In genomic region chr5:270340-270739, GRCh38 we compare ENCODE assay signal across 8 cellular contexts. TPM values are rescaled to one million over a fixed set of nuclear protein-coding genes. Genes with fewer than 3 reads are reported as not detected.
DNase-seq lines count a peak whose midpoint lies in the region; ATAC-seq, FAIRE-seq and TF ChIP-seq lines count a peak whose summit lies in the region.

No MANE protein-coding gene starts in this region.

- H2AK5ac ChIP-seq in neuronal stem cell (ENCODE audit: low read depth, low read length), result no peak overlapping the region

- no CpG with 5 or more reads among the region's 17 CpGs for WGBS in neuronal stem cell (ENCODE audit: extremely low coverage in 2 of 2, insufficient read length in 2 of 2, insufficient replicate concordance in 1 of 2), 2 donors

- TF ChIP-seq CTCF in CD8-positive, alpha-beta T cell (IDR thresholded peaks at IDR 0.05), result no peak
- TF ChIP-seq CTCF in Loucy (conservative IDR thresholded peaks at IDR 0.05; ENCODE audit: low read length), result no peak
- TF ChIP-seq CTCF in colonic mucosa (IDR thresholded peaks at IDR 0.05), result no peak

- H2AFZ ChIP-seq in Loucy (ENCODE audit: low read length) (no peak overlapping the region), neuronal stem cell (ENCODE audit: low read length) (no peak overlapping the region)

- H3K4me2 ChIP-seq in Loucy (ENCODE audit: low read depth, low read length, poor library complexity, severe bottlenecking) (peak overlapping the region; percentile 85), neuronal stem cell (ENCODE audit: insufficient read depth, low read length, poor library complexity, severe bottlenecking) (peak overlapping the region; percentile 11)

- no peaks in the 10 kb centered on the region for H3K9me3 Mint-ChIP-seq in CD8-positive, alpha-beta T cell

- H3K4me1 ChIP-seq in CD8-positive, alpha-beta T cell (ENCODE audit: insufficient read depth, low read length), result no peaks in the 10 kb centered on the region
- H3K4me1 ChIP-seq in Loucy (ENCODE audit: insufficient read depth, low read length, poor library complexity, severe bottlenecking) (peaks cover 42% of the 10 kb centered on the region), colonic mucosa (no peaks in the 10 kb centered on the region), neuronal stem cell (ENCODE audit: control insufficient read depth in 2 of 2, insufficient read depth in 1 of 2, low read depth in 1 of 2, low read length in 2 of 2) (peaks cover 0 to 3% of the 10 kb centered on the region in 2 donors)

- no peak for FAIRE-seq in frontal cortex (lab: Jason Lieb, UNC)

- no peak overlapping the region for H2BK5ac ChIP-seq in neuronal stem cell (ENCODE audit: low read length)

- peaks cover 31% of the 10 kb centered on the region for H3K79me2 ChIP-seq in Loucy (ENCODE audit: insufficient read depth, low read length)

- H3K18ac ChIP-seq in neuronal stem cell (ENCODE audit: low read length), result no peak overlapping the region

- no peak overlapping the region for H3K27ac ChIP-seq in CD8-positive, alpha-beta T cell (ENCODE audit: low read depth, low read length)
- H3K27ac ChIP-seq in colonic mucosa (peak overlapping the region; percentile 89), neuronal stem cell (replicated peaks; ENCODE audit: low read length) (no peak overlapping the region)

- H2BK12ac ChIP-seq in neuronal stem cell (ENCODE audit: low read length), result peak overlapping the region; percentile 10

- no peak for ATAC-seq in CD8-positive, alpha-beta T cell
- ATAC-seq in HG03039 (IDR thresholded peaks at IDR 0.05; ENCODE audit: unreplicated experiment), result no peak
- no peak for ATAC-seq in HG02973 (IDR thresholded peaks at IDR 0.05; ENCODE audit: unreplicated experiment)

- H4K8ac ChIP-seq in neuronal stem cell (ENCODE audit: low read depth, low read length), result peak overlapping the region; percentile 43

- H4K20me1 ChIP-seq in Loucy (ENCODE audit: insufficient read depth, low read length, poor library complexity, severe bottlenecking), result peaks cover 23% of the 10 kb centered on the region

- intact Hi-C loops in CD8-positive, alpha-beta T cell (cut with DNase I, micrococcal nuclease), result loop anchor here (5.0 to 10.0 kb wide), 2 partner anchors 172 to 344 kb away; partner anchors contain the start of genes EXOC3 (in 2 of the 2) and CEP72 (in 1 of the 2)
- intact Hi-C loops in colonic mucosa (cut with DNase I), result no loop called here

- H3K4ac ChIP-seq in neuronal stem cell (ENCODE audit: low read length), result no peak overlapping the region

- no peaks in the 10 kb centered on the region for H3K27me3 ChIP-seq in CD8-positive, alpha-beta T cell (ENCODE audit: insufficient read depth, low read length)
- H3K27me3 ChIP-seq in Loucy (ENCODE audit: insufficient read depth, low read length, poor library complexity, severe bottlenecking) (no peaks in the 10 kb centered on the region), colonic mucosa (no peaks in the 10 kb centered on the region), neuronal stem cell (ENCODE audit: control insufficient read depth in 3 of 3, insufficient read depth in 3 of 3, low read depth in 1 of 3, low read length in 3 of 3) (no peaks in the 10 kb centered on the region)

- H3K36me3 Mint-ChIP-seq in CD8-positive, alpha-beta T cell, result peaks cover 44% of the 10 kb centered on the region

- H3K9me2 ChIP-seq in Loucy (replicated peaks; ENCODE audit: low read depth, low read length), result no peaks in the 10 kb centered on the region

- no peak overlapping the region for H3K23ac ChIP-seq in neuronal stem cell (ENCODE audit: low read depth, low read length, poor library complexity)

- peak overlapping the region; percentile 72 for H4K91ac ChIP-seq in neuronal stem cell (ENCODE audit: low read depth, low read length, poor library complexity)

- H3K4me3 Mint-ChIP-seq in CD8-positive, alpha-beta T cell, result peak overlapping the region; percentile 85

- no peak overlapping the region for H2BK15ac ChIP-seq in neuronal stem cell (ENCODE audit: low read length)

- H3K9me3 ChIP-seq in CD8-positive, alpha-beta T cell (ENCODE audit: low read length), result no peaks in the 10 kb centered on the region
- H3K9me3 ChIP-seq in Loucy (ENCODE audit: insufficient read depth, low read depth, low read length), result no peaks in the 10 kb centered on the region
- no peaks in the 10 kb centered on the region for H3K9me3 ChIP-seq in colonic mucosa
- H3K9me3 ChIP-seq in neuronal stem cell (replicated peaks in 1 of 2; ENCODE audit: control insufficient read depth in 2 of 2, insufficient read depth in 1 of 2, low read depth in 1 of 2, low read length in 2 of 2), result no peaks in the 10 kb centered on the region

- no peak overlapping the region for H3K14ac ChIP-seq in neuronal stem cell (ENCODE audit: low read length)

- no peaks in the 10 kb centered on the region for H3F3A ChIP-seq in Loucy (ENCODE audit: low read depth)

- DNase-seq in CD8-positive, alpha-beta T cell, result no peak
- DNase-seq in colonic mucosa (no peak), neuronal stem cell (ENCODE audit: low spot score) (no peak), GOT3 (lab: John Stamatoyannopoulos, UW) (no peak), frontal cortex (ENCODE audit: low spot score in 2 of 2) (no peak)

- H3K9ac ChIP-seq in Loucy (ENCODE audit: low read depth, low read length, poor library complexity, severe bottlenecking) (peak overlapping the region; percentile 72), colonic mucosa (ENCODE audit: low read depth in 2 of 2, low read length in 2 of 2) (no peak overlapping the region), neuronal stem cell (ENCODE audit: low read depth, low read length, poor library complexity) (no peak overlapping the region)

- no peak overlapping the region for H2BK120ac ChIP-seq in neuronal stem cell (ENCODE audit: low read depth, low read length)

- H3K27me3 Mint-ChIP-seq in CD8-positive, alpha-beta T cell (ENCODE audit: low read depth), result no peaks in the 10 kb centered on the region

- H3K36me3 ChIP-seq in CD8-positive, alpha-beta T cell (ENCODE audit: insufficient read depth, low read length), result peaks cover 7% of the 10 kb centered on the region
- H3K36me3 ChIP-seq in Loucy (ENCODE audit: insufficient read depth, low read length) (no peaks in the 10 kb centered on the region; the same call in 1 of the 2 replicates), colonic mucosa (no peaks in the 10 kb centered on the region), neuronal stem cell (replicated peaks in 1 of 2; ENCODE audit: control insufficient read depth in 2 of 2, insufficient read depth in 2 of 2, low read length in 2 of 2) (peaks cover 2 to 22% of the 10 kb centered on the region in 2 donors)

- POLR2A ChIA-PET in CD8-positive, alpha-beta T cell (lab: Charles Lee), result interaction anchor here (1.1 to 1.6 kb wide), 3 partner anchors 17 to 202 kb away, joined by 3 to 15 read pairs (median 4); partner anchors contain the start of genes CCDC127 and SDHA

- no peaks in the 10 kb centered on the region for H3K79me1 ChIP-seq in neuronal stem cell (ENCODE audit: low read depth, low read length)

- peak overlapping the region; percentile 64 for H3K27ac Mint-ChIP-seq in CD8-positive, alpha-beta T cell

- CTCF ChIA-PET in CD8-positive, alpha-beta T cell (lab: Charles Lee), result no interaction called here

- H3K4me1 Mint-ChIP-seq in CD8-positive, alpha-beta T cell (ENCODE audit: low read depth), result peaks cover 37% of the 10 kb centered on the region

- H3K4me3 ChIP-seq in CD8-positive, alpha-beta T cell (ENCODE audit: low read depth, low read length), result no peak overlapping the region
- H3K4me3 ChIP-seq in Loucy (ENCODE audit: low read length, poor library complexity, severe bottlenecking) (peak overlapping the region; percentile 85), colonic mucosa (peak overlapping the region; percentile 97), neuronal stem cell (ENCODE audit: low read length in 2 of 2) (peak overlapping the region in 1 of 2 donors; percentile 62)

RNA-seq across cellular contexts. Expression of gene PDCD6, which starts 1.1 kb away (rescaled TPM):
- total RNA-seq in CD8-positive, alpha-beta T cell, result 10 to 100 TPM; 34.4 to 38.7 TPM
- total RNA-seq in colonic mucosa, result 100 to 1,000 TPM; 111 to 142 TPM
- polyA plus RNA-seq in neuronal stem cell (2013, experiment 1 of 2), result 55.8 TPM
- 53.8 TPM for polyA plus RNA-seq in neuronal stem cell (2013, experiment 2 of 2)
- total RNA-seq in frontal cortex, result 49.7 TPM

RNA-seq across cellular contexts. Expression of gene AHRR, which starts 51.2 kb away (rescaled TPM):
- total RNA-seq in CD8-positive, alpha-beta T cell, result under 1 TPM; 0.14 to 0.22 TPM
- total RNA-seq in colonic mucosa (1 to 10 TPM; 1.9 to 2.1 TPM), frontal cortex (1.2 TPM)
- 0.26 TPM for polyA plus RNA-seq in neuronal stem cell (2013, experiment 1 of 2)
- polyA plus RNA-seq in neuronal stem cell (2013, experiment 2 of 2), result 0.28 TPM

RNA-seq across cellular contexts. Expression of gene SDHA, which starts 52.2 kb away (rescaled TPM):
- total RNA-seq in CD8-positive, alpha-beta T cell, result 100 to 1,000 TPM; 203 to 216 TPM
- total RNA-seq in colonic mucosa (100 to 1,000 TPM; 285 to 414 TPM), frontal cortex (68.1 TPM)
- polyA plus RNA-seq in neuronal stem cell (2013, experiment 1 of 2), result 60.5 TPM
- polyA plus RNA-seq in neuronal stem cell (2013, experiment 2 of 2), result 67.5 TPM

RNA-seq across cellular contexts. Expression of gene CCDC127, which starts 52.4 kb away (rescaled TPM):
- total RNA-seq in CD8-positive, alpha-beta T cell, result 1 to 10 TPM; 1.5 to 2.2 TPM
- total RNA-seq in colonic mucosa (1 to 10 TPM; 3.5 to 5.3 TPM), frontal cortex (7.3 TPM)
- 5.2 TPM for polyA plus RNA-seq in neuronal stem cell (2013, experiment 1 of 2)
- polyA plus RNA-seq in neuronal stem cell (2013, experiment 2 of 2), result 5.1 TPM
